In genomic region chr10:33492914-33493313, GRCh38 we compare ENCODE assay signal across 1 cellular context.
TF ChIP-seq lines count a peak whose summit lies in the region.

No MANE protein-coding gene starts in this region.

TF ChIP-seq in K562, 482 proteins besides CTCF, POLR2A, EP300 and RAD21 (continued from another document):
- TF ChIP-seq, protein P1, sequence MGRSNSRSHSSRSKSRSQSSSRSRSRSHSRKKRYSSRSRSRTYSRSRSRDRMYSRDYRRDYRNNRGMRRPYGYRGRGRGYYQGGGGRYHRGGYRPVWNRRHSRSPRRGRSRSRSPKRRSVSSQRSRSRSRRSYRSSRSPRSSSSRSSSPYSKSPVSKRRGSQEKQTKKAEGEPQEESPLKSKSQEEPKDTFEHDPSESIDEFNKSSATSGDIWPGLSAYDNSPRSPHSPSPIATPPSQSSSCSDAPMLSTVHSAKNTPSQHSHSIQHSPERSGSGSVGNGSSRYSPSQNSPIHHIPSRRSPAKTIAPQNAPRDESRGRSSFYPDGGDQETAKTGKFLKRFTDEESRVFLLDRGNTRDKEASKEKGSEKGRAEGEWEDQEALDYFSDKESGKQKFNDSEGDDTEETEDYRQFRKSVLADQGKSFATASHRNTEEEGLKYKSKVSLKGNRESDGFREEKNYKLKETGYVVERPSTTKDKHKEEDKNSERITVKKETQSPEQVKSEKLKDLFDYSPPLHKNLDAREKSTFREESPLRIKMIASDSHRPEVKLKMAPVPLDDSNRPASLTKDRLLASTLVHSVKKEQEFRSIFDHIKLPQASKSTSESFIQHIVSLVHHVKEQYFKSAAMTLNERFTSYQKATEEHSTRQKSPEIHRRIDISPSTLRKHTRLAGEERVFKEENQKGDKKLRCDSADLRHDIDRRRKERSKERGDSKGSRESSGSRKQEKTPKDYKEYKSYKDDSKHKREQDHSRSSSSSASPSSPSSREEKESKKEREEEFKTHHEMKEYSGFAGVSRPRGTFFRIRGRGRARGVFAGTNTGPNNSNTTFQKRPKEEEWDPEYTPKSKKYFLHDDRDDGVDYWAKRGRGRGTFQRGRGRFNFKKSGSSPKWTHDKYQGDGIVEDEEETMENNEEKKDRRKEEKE (IDR thresholded peaks at IDR 0.05; ENCODE audit: borderline replicate concordance in 1 of 2, control insufficient read depth in 1 of 2, low read depth in 2 of 2, low read length in 1 of 2) = no peak
- peak; percentile 92 for TF ChIP-seq MAFK (IDR thresholded peaks at IDR 0.05; ENCODE audit: low read length)
- peak; percentile 88 for TF ChIP-seq ZNF316 (IDR thresholded peaks at IDR 0.05)
- no peak for TF ChIP-seq ZNF12 (CRISPR knock-in tag; IDR thresholded peaks at IDR 0.05)
- TF ChIP-seq DNMT1 (IDR thresholded peaks at IDR 0.05) = no peak
- TF ChIP-seq PHB2 (IDR thresholded peaks at IDR 0.05; ENCODE audit: low read depth) = no peak
- TF ChIP-seq C11orf30 (IDR thresholded peaks at IDR 0.05; ENCODE audit: low read depth) = peak; percentile 58; the same call in 1 of the 2 replicates
- no peak for TF ChIP-seq ZNF551 (CRISPR knock-in tag; IDR thresholded peaks at IDR 0.05)
- TF ChIP-seq NFE2L1 (tag; IDR thresholded peaks at IDR 0.05; ENCODE audit: borderline replicate concordance, low read depth) = no peak
- TF ChIP-seq ZNF408 (CRISPR knock-in tag; IDR thresholded peaks at IDR 0.05; ENCODE audit: low read depth) = no peak
- TF ChIP-seq POLR2AphosphoS2 (IDR thresholded peaks at IDR 0.05; ENCODE audit: low read length) = no peak
- no peak for TF ChIP-seq HNRNPL (IDR thresholded peaks at IDR 0.05; ENCODE audit: low read depth, low read length)
